In genomic region chr15:67178569-67179210, GRCh38 we compare ENCODE assay signal across 1 cellular context.
TF ChIP-seq lines count a peak whose summit lies in the region.

No MANE protein-coding gene starts in this region.

TF ChIP-seq in K562, 482 proteins besides CTCF, POLR2A, EP300 and RAD21 (continued from another document and continues in another):
- TF ChIP-seq SNAPC5 (CRISPR knock-in tag; IDR thresholded peaks at IDR 0.05) (no peak), CBX2 (IDR thresholded peaks at IDR 0.05; ENCODE audit: insufficient read depth, low read length, poor library complexity, severe bottlenecking) (no peak), PTTG1 (tag; IDR thresholded peaks at IDR 0.05; ENCODE audit: low read depth) (no peak), ELK3 (CRISPR knock-in tag; IDR thresholded peaks at IDR 0.05) (no peak), MCM5 (IDR thresholded peaks at IDR 0.05; ENCODE audit: low read depth) (no peak), SAP30 (IDR thresholded peaks at IDR 0.05; ENCODE audit: borderline replicate concordance, insufficient read depth, low read depth, low read length, poor library complexity, severe bottlenecking) (no peak), ZNF77 (CRISPR knock-in tag; IDR thresholded peaks at IDR 0.05) (no peak), ZNF780A (CRISPR knock-in tag; IDR thresholded peaks at IDR 0.05) (no peak), POLR2AphosphoS2 (IDR thresholded peaks at IDR 0.05; ENCODE audit: low read length) (no peak), ARID2 (IDR thresholded peaks at IDR 0.05) (no peak), ZNF23 (CRISPR knock-in tag; IDR thresholded peaks at IDR 0.05) (no peak), KDM4B (IDR thresholded peaks at IDR 0.05; ENCODE audit: borderline replicate concordance in 2 of 2, low read depth in 1 of 2) (no peak), HOMEZ (CRISPR knock-in tag; IDR thresholded peaks at IDR 0.05) (no peak), USF1 (CRISPR knock-in tag; IDR thresholded peaks at IDR 0.05) (no peak), SREBF1 (IDR thresholded peaks at IDR 0.05; ENCODE audit: borderline replicate concordance, low read depth, low read length) (no peak), ATF3 (IDR thresholded peaks at IDR 0.05) (peak; percentile 35; the same call in 1 of the 2 replicates), ATF3 (CRISPR knock-in tag; conservative IDR thresholded peaks at IDR 0.05) (no peak), CBX8 (IDR thresholded peaks at IDR 0.05; ENCODE audit: borderline replicate concordance, extremely low read depth, low read depth, low read length, poor library complexity, severe bottlenecking) (no peak), CAMTA2 (CRISPR knock-in tag; conservative IDR thresholded peaks at IDR 0.05) (no peak), NRF1 (conservative IDR thresholded peaks at IDR 0.05 in 1 of 2, IDR thresholded peaks at IDR 0.05 in 1 of 2) (peak; percentile 14 to 43; a peak in 2 of 4 replicates), MYBL2 (IDR thresholded peaks at IDR 0.05; ENCODE audit: low read depth) (no peak), MYBL2 (CRISPR knock-in tag; IDR thresholded peaks at IDR 0.05; ENCODE audit: borderline replicate concordance) (no peak), MNT (conservative IDR thresholded peaks at IDR 0.05) (peak; percentile 73 to 86), NCOR1 (IDR thresholded peaks at IDR 0.05) (peak; percentile 80), ZBTB2 (IDR thresholded peaks at IDR 0.05) (no peak), GTF2B (IDR thresholded peaks at IDR 0.05; ENCODE audit: extremely low read depth, insufficient read length) (no peak), JUNB (CRISPR knock-in tag; conservative IDR thresholded peaks at IDR 0.05) (no peak), ZNF76 (CRISPR knock-in tag; IDR thresholded peaks at IDR 0.05; ENCODE audit: borderline replicate concordance) (no peak), EGR1 (conservative IDR thresholded peaks at IDR 0.05) (no peak), ZNF12 (CRISPR knock-in tag; IDR thresholded peaks at IDR 0.05) (no peak), CHD2 (IDR thresholded peaks at IDR 0.05; ENCODE audit: low read depth, low read length) (no peak), ATF6 (CRISPR knock-in tag; IDR thresholded peaks at IDR 0.05) (no peak), MAZ (CRISPR knock-in tag; conservative IDR thresholded peaks at IDR 0.05 in 1 of 2, IDR thresholded peaks at IDR 0.05 in 1 of 2) (0 out of 4 replicates have a peak, but pooled peaks of 1 of the 2 experiments have one; percentile 27), SIRT6 (IDR thresholded peaks at IDR 0.05; ENCODE audit: low read depth, low read length) (no peak), ZC3H8 (IDR thresholded peaks at IDR 0.05) (no peak), PCBP2 (IDR thresholded peaks at IDR 0.05; ENCODE audit: low read depth, low read length, poor library complexity, severe bottlenecking) (no peak), MEF2D (tag; conservative IDR thresholded peaks at IDR 0.05; ENCODE audit: low read depth) (peak; percentile 80), GATA2 (CRISPR knock-in tag; IDR thresholded peaks at IDR 0.05) (peak; percentile 85), U2AF1 (optimal IDR thresholded peaks at IDR 0.05; ENCODE audit: low read depth, low read length) (no peak), CXXC5 (CRISPR knock-in tag; IDR thresholded peaks at IDR 0.05) (peak; percentile 88)
- TF ChIP-seq, protein P1, sequence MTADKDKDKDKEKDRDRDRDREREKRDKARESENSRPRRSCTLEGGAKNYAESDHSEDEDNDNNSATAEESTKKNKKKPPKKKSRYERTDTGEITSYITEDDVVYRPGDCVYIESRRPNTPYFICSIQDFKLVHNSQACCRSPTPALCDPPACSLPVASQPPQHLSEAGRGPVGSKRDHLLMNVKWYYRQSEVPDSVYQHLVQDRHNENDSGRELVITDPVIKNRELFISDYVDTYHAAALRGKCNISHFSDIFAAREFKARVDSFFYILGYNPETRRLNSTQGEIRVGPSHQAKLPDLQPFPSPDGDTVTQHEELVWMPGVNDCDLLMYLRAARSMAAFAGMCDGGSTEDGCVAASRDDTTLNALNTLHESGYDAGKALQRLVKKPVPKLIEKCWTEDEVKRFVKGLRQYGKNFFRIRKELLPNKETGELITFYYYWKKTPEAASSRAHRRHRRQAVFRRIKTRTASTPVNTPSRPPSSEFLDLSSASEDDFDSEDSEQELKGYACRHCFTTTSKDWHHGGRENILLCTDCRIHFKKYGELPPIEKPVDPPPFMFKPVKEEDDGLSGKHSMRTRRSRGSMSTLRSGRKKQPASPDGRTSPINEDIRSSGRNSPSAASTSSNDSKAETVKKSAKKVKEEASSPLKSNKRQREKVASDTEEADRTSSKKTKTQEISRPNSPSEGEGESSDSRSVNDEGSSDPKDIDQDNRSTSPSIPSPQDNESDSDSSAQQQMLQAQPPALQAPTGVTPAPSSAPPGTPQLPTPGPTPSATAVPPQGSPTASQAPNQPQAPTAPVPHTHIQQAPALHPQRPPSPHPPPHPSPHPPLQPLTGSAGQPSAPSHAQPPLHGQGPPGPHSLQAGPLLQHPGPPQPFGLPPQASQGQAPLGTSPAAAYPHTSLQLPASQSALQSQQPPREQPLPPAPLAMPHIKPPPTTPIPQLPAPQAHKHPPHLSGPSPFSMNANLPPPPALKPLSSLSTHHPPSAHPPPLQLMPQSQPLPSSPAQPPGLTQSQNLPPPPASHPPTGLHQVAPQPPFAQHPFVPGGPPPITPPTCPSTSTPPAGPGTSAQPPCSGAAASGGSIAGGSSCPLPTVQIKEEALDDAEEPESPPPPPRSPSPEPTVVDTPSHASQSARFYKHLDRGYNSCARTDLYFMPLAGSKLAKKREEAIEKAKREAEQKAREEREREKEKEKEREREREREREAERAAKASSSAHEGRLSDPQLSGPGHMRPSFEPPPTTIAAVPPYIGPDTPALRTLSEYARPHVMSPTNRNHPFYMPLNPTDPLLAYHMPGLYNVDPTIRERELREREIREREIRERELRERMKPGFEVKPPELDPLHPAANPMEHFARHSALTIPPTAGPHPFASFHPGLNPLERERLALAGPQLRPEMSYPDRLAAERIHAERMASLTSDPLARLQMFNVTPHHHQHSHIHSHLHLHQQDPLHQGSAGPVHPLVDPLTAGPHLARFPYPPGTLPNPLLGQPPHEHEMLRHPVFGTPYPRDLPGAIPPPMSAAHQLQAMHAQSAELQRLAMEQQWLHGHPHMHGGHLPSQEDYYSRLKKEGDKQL (CRISPR knock-in tag; IDR thresholded peaks at IDR 0.05; ENCODE audit: borderline replicate concordance): no peak
- TF ChIP-seq, protein P2, sequence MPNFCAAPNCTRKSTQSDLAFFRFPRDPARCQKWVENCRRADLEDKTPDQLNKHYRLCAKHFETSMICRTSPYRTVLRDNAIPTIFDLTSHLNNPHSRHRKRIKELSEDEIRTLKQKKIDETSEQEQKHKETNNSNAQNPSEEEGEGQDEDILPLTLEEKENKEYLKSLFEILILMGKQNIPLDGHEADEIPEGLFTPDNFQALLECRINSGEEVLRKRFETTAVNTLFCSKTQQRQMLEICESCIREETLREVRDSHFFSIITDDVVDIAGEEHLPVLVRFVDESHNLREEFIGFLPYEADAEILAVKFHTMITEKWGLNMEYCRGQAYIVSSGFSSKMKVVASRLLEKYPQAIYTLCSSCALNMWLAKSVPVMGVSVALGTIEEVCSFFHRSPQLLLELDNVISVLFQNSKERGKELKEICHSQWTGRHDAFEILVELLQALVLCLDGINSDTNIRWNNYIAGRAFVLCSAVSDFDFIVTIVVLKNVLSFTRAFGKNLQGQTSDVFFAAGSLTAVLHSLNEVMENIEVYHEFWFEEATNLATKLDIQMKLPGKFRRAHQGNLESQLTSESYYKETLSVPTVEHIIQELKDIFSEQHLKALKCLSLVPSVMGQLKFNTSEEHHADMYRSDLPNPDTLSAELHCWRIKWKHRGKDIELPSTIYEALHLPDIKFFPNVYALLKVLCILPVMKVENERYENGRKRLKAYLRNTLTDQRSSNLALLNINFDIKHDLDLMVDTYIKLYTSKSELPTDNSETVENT (CRISPR knock-in tag; IDR thresholded peaks at IDR 0.05): no peak
- TF ChIP-seq, protein P3, sequence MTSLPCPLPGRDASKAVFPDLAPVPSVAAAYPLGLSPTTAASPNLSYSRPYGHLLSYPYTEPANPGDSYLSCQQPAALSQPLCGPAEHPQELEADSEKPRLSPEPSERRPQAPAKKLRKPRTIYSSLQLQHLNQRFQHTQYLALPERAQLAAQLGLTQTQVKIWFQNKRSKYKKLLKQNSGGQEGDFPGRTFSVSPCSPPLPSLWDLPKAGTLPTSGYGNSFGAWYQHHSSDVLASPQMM (CRISPR knock-in tag; IDR thresholded peaks at IDR 0.05): no peak
